ENCODE assay signal across 21 cellular contexts in genomic region chr6:56040875-56041274, GRCh38.
A peak's percentile ranks its signal among the peaks of the same experiment; 100 is the strongest.
DNase-seq lines count a peak whose midpoint lies in the region; ATAC-seq, FAIRE-seq and TF ChIP-seq lines count a peak whose summit lies in the region.
"Had no signal": no experiment of that assay in that cellular context is flagged by ENCODE, and none has a peak within 500 bp of the region (broad histone marks: within the 10 kb centered on the region; RNA-seq: fewer than 3 reads in every experiment).

No MANE protein-coding gene starts in this region.

- no peaks in the 10 kb centered on the region for H3K4me1 ChIP-seq in PC-9 (replicated peaks; ENCODE audit: insufficient read depth)
- peaks cover 23% of the 10 kb centered on the region for H3K4me1 ChIP-seq in osteoblast (ENCODE audit: insufficient read depth, low read length)
- H3K4me1 ChIP-seq in thyroid gland = no peaks in the 10 kb centered on the region
- H3K4me1 ChIP-seq: body of pancreas, left lung had no signal

- no peak for ATAC-seq in GM21423 (IDR thresholded peaks at IDR 0.05; ENCODE audit: unreplicated experiment)
- ATAC-seq: body of pancreas; left lung; stimulated activated effector memory CD8-positive, alpha-beta T cell treated with anti-CD3 and anti-CD28 coated beads, Interleukin-12 subunit alpha, Interleukin-12 subunit beta, amount 100 ng/mL, for 72 hours had no signal

- H3K9me3 ChIP-seq in PC-9 (ENCODE audit: insufficient read depth, low read depth) (no peaks in the 10 kb centered on the region), osteoblast (ENCODE audit: low read depth, low read length) (no peaks in the 10 kb centered on the region), thyroid gland (no peaks in the 10 kb centered on the region)
- H3K9me3 ChIP-seq: body of pancreas, left lung had no signal

- no peaks in the 10 kb centered on the region for H3K27me3 ChIP-seq in PC-9 (ENCODE audit: insufficient read depth, low read depth)
- H3K27me3 ChIP-seq in osteoblast (ENCODE audit: insufficient read depth, low read length) = no peaks in the 10 kb centered on the region
- H3K27me3 ChIP-seq in thyroid gland = no peaks in the 10 kb centered on the region
- H3K27me3 ChIP-seq: body of pancreas, left lung had no signal

- H2AFZ ChIP-seq in PC-9 (0 out of 2 replicates have a peak overlapping the region, but pooled peaks have one; percentile 24), osteoblast (ENCODE audit: low read length) (no peak overlapping the region)

- H3K79me2 ChIP-seq in PC-9 (ENCODE audit: low read depth) (no peaks in the 10 kb centered on the region), osteoblast (ENCODE audit: insufficient read depth, low read length) (no peaks in the 10 kb centered on the region)

- 76 to 81% methylated on average over 1 of the region's 1 CpG for WGBS in thyroid gland, 2 donors

- H3K4me2 ChIP-seq in PC-9 (no peak overlapping the region), osteoblast (ENCODE audit: insufficient read depth, low read length) (peak overlapping the region; percentile 70)

- no TSS peak for BruUV-seq in PC-9 (replicated peaks; lab: Mats Ljungman, UMichigan)

- H3K27ac ChIP-seq in PC-9 (no peak overlapping the region), epithelial cell of prostate (peak overlapping the region; percentile 27), osteoblast (ENCODE audit: low read depth, low read length) (peak overlapping the region; percentile 80), thyroid gland (no peak overlapping the region)
- H3K27ac ChIP-seq: body of pancreas had no signal

- no peak for TF ChIP-seq POLR2A in thyroid gland (IDR thresholded peaks at IDR 0.05)

- DNase-seq in D721Med (ENCODE audit: insufficient read length, low spot score) = no peak
- no peak for DNase-seq in PC-9
- DNase-seq in epithelial cell of prostate (ENCODE audit: low read depth, low spot score) = no peak
- DNase-seq in osteoblast (ENCODE audit: insufficient read length, low spot score, missing footprints) = no peak
- no peak for DNase-seq in H4 (ENCODE audit: low spot score)
- DNase-seq in thyroid gland = no peak
- DNase-seq in GM19239 (ENCODE audit: insufficient read length, low spot score) = no peak
- DNase-seq: activated CD4-positive, CD25-positive, alpha-beta regulatory T cell; activated naive CD4-positive, alpha-beta T cell treated with anti-CD3 and anti-CD28 coated beads, Interleukin-2, amount 50 U/mL, for 16 hours; activated T-cell treated with anti-CD3 and anti-CD28 coated beads, Interleukin-2, amount 50 U/mL, for 48 hours; body of pancreas; Kasumi-1; left lung; NCI-H1105 treated with DMSO at 0.1 percent for 48 hours; NCI-H2171 treated with DMSO at 0.1 percent for 48 hours; retina; RPMI8226; T-helper 9 cell had no signal

- intact Hi-C loops in PC-9 (cut with micrococcal nuclease; ENCODE audit: unreplicated experiment) (no loop called here), thyroid gland (cut with DNase I) (no loop called here)

- TF ChIP-seq CTCF in D721Med (IDR thresholded peaks at IDR 0.05; ENCODE audit: insufficient read depth, missing control alignments) (no peak), PC-9 (conservative IDR thresholded peaks at IDR 0.05) (no peak), osteoblast (IDR thresholded peaks at IDR 0.05; ENCODE audit: extremely low read depth, low read depth, low read length) (no peak), thyroid gland (IDR thresholded peaks at IDR 0.05) (no peak)

- FAIRE-seq in D721Med (lab: Jason Lieb, UNC) = peak; percentile 29
- no peak for FAIRE-seq in GM19239 (lab: Jason Lieb, UNC)
- FAIRE-seq: H1 had no signal

- H3K9me2 ChIP-seq in PC-9 (ENCODE audit: insufficient read depth) = 0 out of 2 replicates have a peak, but pooled peaks cover 5% of the 10 kb centered on the region

- H3K36me3 ChIP-seq in PC-9 (ENCODE audit: low read depth) (no peaks in the 10 kb centered on the region), osteoblast (ENCODE audit: insufficient read depth, low read length) (no peaks in the 10 kb centered on the region), thyroid gland (no peaks in the 10 kb centered on the region)
- H3K36me3 ChIP-seq: left lung had no signal

- H3K4me3 ChIP-seq in PC-9 = no peak overlapping the region
- peak overlapping the region; percentile 24 for H3K4me3 ChIP-seq in osteoblast (ENCODE audit: insufficient read depth, low read length)
- no peak overlapping the region for H3K4me3 ChIP-seq in thyroid gland (replicated peaks in 1 of 3)
- H3K4me3 ChIP-seq: body of pancreas, left lung had no signal

- CTCF ChIA-PET in PC-9 (lab: Charles Lee) = no interaction called here

- H4K20me1 ChIP-seq in PC-9 (ENCODE audit: insufficient read depth) (no peaks in the 10 kb centered on the region; the same call in 1 of the 2 replicates), osteoblast (ENCODE audit: insufficient read depth, low read length) (no peaks in the 10 kb centered on the region)

- POLR2A ChIA-PET in PC-9 (lab: Charles Lee; ENCODE audit: unreplicated experiment) = no interaction called here

- no peaks in the 10 kb centered on the region for H3F3A ChIP-seq in PC-9 (ENCODE audit: insufficient read depth, low read depth)

Comparison
In these comparisons a context has a peak if more than half of its experiments do, and no peak if none do; other contexts are left out.
1. H3K27ac ChIP-seq: peak in epithelial cell of prostate (single experiment) and osteoblast (single experiment); none in PC-9 (single experiment) and thyroid gland (0 of 3).